Comparison of ENCODE assay signal across 29 cellular contexts in the genomic region with DNA sequence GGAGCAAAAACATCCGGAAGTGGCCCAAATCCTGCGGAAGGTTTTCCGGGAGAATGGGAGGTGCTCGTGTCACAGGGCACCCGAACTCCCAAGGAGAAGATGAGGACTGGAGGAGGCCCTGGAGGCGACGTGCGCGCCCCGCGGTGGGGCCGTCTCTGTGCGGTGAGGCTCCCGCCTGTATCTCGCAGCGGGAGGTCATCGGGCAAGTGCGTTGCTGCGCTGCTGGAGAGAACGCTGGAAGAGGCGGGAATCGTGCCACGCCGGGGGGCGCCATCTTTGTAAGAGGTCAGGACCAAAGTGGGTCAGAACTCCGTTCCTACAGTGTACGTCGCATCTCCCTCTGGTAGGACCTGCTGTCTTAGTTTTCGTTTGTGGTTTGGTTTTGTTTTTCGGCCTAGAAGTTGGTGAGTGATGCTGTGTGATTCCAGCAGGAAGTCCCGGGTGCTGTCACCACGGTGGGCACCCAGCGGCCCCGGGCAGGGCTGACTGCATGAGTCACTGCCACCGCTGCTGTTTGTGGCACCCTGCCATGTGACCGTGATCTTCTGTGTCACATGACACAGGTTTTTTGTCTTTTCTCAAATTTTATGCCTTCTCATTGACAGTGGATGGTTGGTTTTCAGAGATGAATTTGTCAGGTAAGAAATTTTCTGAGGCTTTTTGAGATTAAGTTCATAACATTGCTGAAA. TPM values are rescaled to one million over a fixed set of nuclear protein-coding genes. Genes with fewer than 3 reads are reported as not detected.
A peak's percentile ranks its signal among the peaks of the same experiment; 100 is the strongest.
DNase-seq lines count a peak whose midpoint lies in the region; ATAC-seq, FAIRE-seq and TF ChIP-seq lines count a peak whose summit lies in the region.
"Had no signal": no experiment of that assay in that cellular context is flagged by ENCODE, and none has a peak within 500 bp of the region (broad histone marks: within the 10 kb centered on the region; RNA-seq: fewer than 3 reads in every experiment).

No MANE protein-coding gene starts in this region.

- no peak for TF ChIP-seq POLR2A in NB4 (IDR thresholded peaks at IDR 0.05; ENCODE audit: extremely low read depth, insufficient read length)
- no peak for TF ChIP-seq POLR2A in K562 (conservative IDR thresholded peaks at IDR 0.05)
- TF ChIP-seq POLR2A in sigmoid colon (IDR thresholded peaks at IDR 0.05): no peak

- TF ChIP-seq EP300 in K562 (IDR thresholded peaks at IDR 0.05; ENCODE audit: low read length): no peak
- TF ChIP-seq EP300 in sigmoid colon (IDR thresholded peaks at IDR 0.05): no peak

- BruUV-seq in K562 (replicated peaks; lab: Mats Ljungman, UMichigan): no TSS peak

- H3K27ac ChIP-seq in K562 (ENCODE audit: extremely low read depth, low read depth, low read length): no peak overlapping the region
- H3K27ac ChIP-seq in sigmoid colon: no peak overlapping the region
- H3K27ac ChIP-seq: brain microvascular endothelial cell, left ventricle myocardium inferior had no signal

- no peak for TF ChIP-seq RAD21 in K562 (CRISPR knock-in tag; conservative IDR thresholded peaks at IDR 0.05 in 1 of 2, IDR thresholded peaks at IDR 0.05 in 1 of 2)

- no peaks in the 10 kb centered on the region for H3K4me1 Mint-ChIP-seq in activated CD4-positive, alpha-beta T cell treated with anti-CD3 and anti-CD28 coated beads, Interleukin-2, amount 10 ng/mL, durations not matched to agents 24 days and 14 days

- no peaks in the 10 kb centered on the region for H4K20me1 ChIP-seq in K562 (replicated peaks; ENCODE audit: control insufficient read depth, insufficient read depth, low read length)

- H3K36me3 Mint-ChIP-seq in activated CD4-positive, alpha-beta T cell treated with anti-CD3 and anti-CD28 coated beads, Interleukin-2, amount 10 ng/mL, durations not matched to agents 24 days and 14 days (ENCODE audit: low read depth): no peaks in the 10 kb centered on the region
- H3K36me3 Mint-ChIP-seq: naive thymus-derived CD4-positive, alpha-beta T cell had no signal

- no peak overlapping the region for H2AFZ ChIP-seq in K562 (ENCODE audit: low read depth, low read length)

- no peaks in the 10 kb centered on the region for H3K27me3 Mint-ChIP-seq in activated CD4-positive, alpha-beta T cell treated with anti-CD3 and anti-CD28 coated beads, Interleukin-2, amount 10 ng/mL, durations not matched to agents 24 days and 14 days

- 9% methylated on average over 27 of the region's 36 CpGs for WGBS in K562 (ENCODE audit: insufficient coverage, low coverage, missing lambda C conversion rate)
- WGBS in sigmoid colon, 2 donors: 92 to 93% methylated on average over 36 of the region's 36 CpGs

- no peak overlapping the region for H3K4me2 ChIP-seq in K562 (ENCODE audit: insufficient read depth, low read length)
- H3K4me2 ChIP-seq: smooth muscle cell had no signal

- no peak for FAIRE-seq in K562 (lab: Jason Lieb, UNC)
- FAIRE-seq: HTR-8/SVneo, islet of Langerhans had no signal

- CTCF ChIA-PET in K562 (lab: Yijun Ruan, JAX; ENCODE audit: low intra/inter-chr PET ratio): no interaction called here

- in situ Hi-C loops in K562 (cut with MboI): no loop called here

- H3K36me3 ChIP-seq in K562 (ENCODE audit: control insufficient read depth, insufficient read depth, low read length) (no peaks in the 10 kb centered on the region), sigmoid colon (no peaks in the 10 kb centered on the region)
- H3K36me3 ChIP-seq: brain microvascular endothelial cell, left ventricle myocardium inferior had no signal

- no peaks in the 10 kb centered on the region for H3K9me1 ChIP-seq in K562 (ENCODE audit: control insufficient read depth, insufficient read depth, low read length)

- POLR2A ChIA-PET in K562 (lab: Yijun Ruan, JAX): no interaction called here

- peaks cover 21 to 58% of the 10 kb centered on the region in 2 experiments for H3K27me3 ChIP-seq in K562 (ENCODE audit: control insufficient read depth in 2 of 2, insufficient read depth in 2 of 2, low read length in 2 of 2)
- no peaks in the 10 kb centered on the region for H3K27me3 ChIP-seq in sigmoid colon
- H3K27me3 ChIP-seq: brain microvascular endothelial cell had no signal

- no peaks in the 10 kb centered on the region for H3K79me2 ChIP-seq in K562 (ENCODE audit: control insufficient read depth, insufficient read depth, low read length)

- intact Hi-C loops in K562 (cut with micrococcal nuclease) (no loop called here), sigmoid colon (cut with DNase I) (no loop called here)
- intact Hi-C loops in activated CD4-positive, alpha-beta T cell treated with anti-CD3 and anti-CD28 coated beads, Interleukin-2, amount 10 ng/mL, durations not matched to agents 24 days and 14 days (cut with micrococcal nuclease): no loop called here

- DNase-seq in A172 (ENCODE audit: low spot score) (peak; percentile 53), Daoy (ENCODE audit: low read depth) (peak; percentile 62), NB4 (ENCODE audit: low read depth) (peak; percentile 35), K562 (ENCODE audit: extremely low read depth in 1 of 4, low spot score in 3 of 4) (no peak), NCI-H510A (lab: John Stamatoyannopoulos, UW) (no peak), NCI-H2171 (lab: John Stamatoyannopoulos, UW) (no peak), sigmoid colon (no peak)
- DNase-seq in activated CD4-positive, alpha-beta T cell treated with anti-CD3 and anti-CD28 coated beads, Interleukin-2, amount 10 ng/mL, durations not matched to agents 24 days and 14 days: no peak
- DNase-seq: activated CD4-positive, alpha-beta T cell treated with anti-CD3 and anti-CD28 coated beads, Interleukin-2, amount 50 U/mL, for 1 hour; activated effector memory CD4-positive, alpha-beta T cell treated with anti-CD3 and anti-CD28 coated beads, Interleukin-2, amount 50 U/mL, for 16 hours; brain microvascular endothelial cell; C1 segment of cervical spinal cord; effector memory CD4-positive, alpha-beta T cell; EL; foreskin melanocyte; hypothalamus; left ventricle myocardium inferior; naive thymus-derived CD4-positive, alpha-beta T cell; NCI-H1105; NCI-H2029; NCI-H226; NCI-H82; stimulated activated CD4-positive, alpha-beta T cell treated with anti-CD3 and anti-CD28 coated beads, Interleukin-2, amount 100 ng/mL, for 24 hours had no signal

- peak; percentile 41 for ATAC-seq in K562
- ATAC-seq: esophagus mucosa; naive thymus-derived CD4-positive, alpha-beta T cell; Right ventricle myocardium inferior had no signal

- H3K4me3 Mint-ChIP-seq in activated CD4-positive, alpha-beta T cell treated with anti-CD3 and anti-CD28 coated beads, Interleukin-2, amount 10 ng/mL, durations not matched to agents 24 days and 14 days: no peak overlapping the region
- H3K4me3 Mint-ChIP-seq: naive thymus-derived CD4-positive, alpha-beta T cell; T-helper 2 cell treated with Interferon-gamma antibody and Interleukin-4, amounts not matched to agents 5 μg/mL and 100 μg/mL, for 36 hours had no signal

- H3K4me1 ChIP-seq in K562 (replicated peaks in 1 of 2; ENCODE audit: control insufficient read depth in 2 of 2, insufficient read depth in 2 of 2, low read length in 2 of 2): peaks cover 0 to 17% of the 10 kb centered on the region in 2 experiments; a peak in 2 of 5 replicates
- H3K4me1 ChIP-seq in sigmoid colon: no peaks in the 10 kb centered on the region
- H3K4me1 ChIP-seq: left ventricle myocardium inferior had no signal

- H3K4me3 ChIP-seq in NB4 (ENCODE audit: low read depth, low read length) (no peak overlapping the region), K562 (no peak overlapping the region), sigmoid colon (no peak overlapping the region)
- H3K4me3 ChIP-seq: left ventricle myocardium inferior, smooth muscle cell had no signal

- TF ChIP-seq CTCF in NB4 (IDR thresholded peaks at IDR 0.05; ENCODE audit: low read depth, low read length) (no peak), K562 (IDR thresholded peaks at IDR 0.05 in 2 of 3, conservative IDR thresholded peaks at IDR 0.05 in 1 of 3; ENCODE audit: insufficient read depth in 2 of 3, low read depth in 1 of 3, low read length in 3 of 3) (no peak), sigmoid colon (IDR thresholded peaks at IDR 0.05) (no peak)

- no peaks in the 10 kb centered on the region for H3K9me3 ChIP-seq in K562 (replicated peaks; ENCODE audit: control insufficient read depth, insufficient read depth, low read depth, low read length)
- no peaks in the 10 kb centered on the region for H3K9me3 ChIP-seq in sigmoid colon
- H3K9me3 ChIP-seq: left ventricle myocardium inferior had no signal

- H3K27ac Mint-ChIP-seq in activated CD4-positive, alpha-beta T cell treated with anti-CD3 and anti-CD28 coated beads, Interleukin-2, amount 10 ng/mL, durations not matched to agents 24 days and 14 days: no peak overlapping the region
- H3K27ac Mint-ChIP-seq: naive thymus-derived CD4-positive, alpha-beta T cell; T-helper 2 cell treated with Interferon-gamma antibody and Interleukin-4, amounts not matched to agents 5 μg/mL and 100 μg/mL, for 36 hours had no signal

- no peak overlapping the region for H3K9ac ChIP-seq in K562 (ENCODE audit: insufficient read depth in 1 of 2, low read depth in 2 of 2, low read length in 2 of 2)

- no peaks in the 10 kb centered on the region for H3K9me3 Mint-ChIP-seq in activated CD4-positive, alpha-beta T cell treated with anti-CD3 and anti-CD28 coated beads, Interleukin-2, amount 10 ng/mL, durations not matched to agents 24 days and 14 days
- H3K9me3 Mint-ChIP-seq: T-helper 2 cell treated with Interferon-gamma antibody and Interleukin-4, amounts not matched to agents 5 μg/mL and 100 μg/mL, for 36 hours had no signal

RNA-seq across cellular contexts. Expression of a gene that starts 21.5 kb away (rescaled TPM):
- 7.2 and 8.0 TPM in 2 replicates for total RNA-seq in A172 (2014; rRNA removed; shearing (Covaris generic))
- 7.3 and 8.2 TPM in 2 replicates for total RNA-seq in Daoy (2014; rRNA removed; shearing (Covaris generic))
- 65.7 and 133 TPM in 2 replicates for total RNA-seq in K562 (2011; cell fraction: chromatin; rRNA removed; ENCODE audit: low replicate concordance)
- total RNA-seq in K562 (2011; cell fraction: nucleolus; rRNA removed): 34.5 and 46.6 TPM in 2 replicates
- 49.6 and 76.0 TPM in 2 replicates for total RNA-seq in K562 (2011; cell fraction: nucleoplasm; rRNA removed)
- 8.8 and 9.1 TPM in 2 replicates for total RNA-seq in K562 (2014; rRNA removed)
- 8.2 and 11.6 TPM in 2 replicates for total RNA-seq in K562 (2014; rRNA removed; fragmentation: Illumina TruSeq; extraction: Trizol)
- total RNA-seq in K562 (2015; rRNA removed; fragmentation: Illumina TruSeq; extraction: Trizol): 7.9 and 9.5 TPM in 2 replicates
- 9.8 and 13.2 TPM in 2 replicates for total RNA-seq in K562 (2021)
- polyA plus RNA-seq in K562 (2011; rRNA removed): 9.8 and 10.7 TPM in 2 replicates
- polyA plus RNA-seq in K562 (2011; cell fraction: cytosol; rRNA removed): 12.4 and 12.6 TPM in 2 replicates
- 18.4 and 20.5 TPM in 2 replicates for polyA plus RNA-seq in K562 (2011; cell fraction: nucleus; rRNA removed)
- polyA plus RNA-seq in K562 (2012): 5.1 and 9.3 TPM in 2 replicates
- polyA plus RNA-seq in K562 (2014; fragmentation: Illumina TruSeq; extraction: Trizol): 7.1 TPM in 2 replicates
- under 1 TPM; 0.66 TPM for polyA plus RNA-seq in K562 (2014; fragmentation: Nextera tagmentation; extraction: Ambion mirVana)
- 7.7 and 8.4 TPM in 2 replicates for polyA plus RNA-seq in K562 (2014; rRNA removed)
- polyA minus RNA-seq in K562 (2011; rRNA and poly(A)+ RNA removed): 42.6 and 44.4 TPM in 2 replicates
- polyA minus RNA-seq in K562 (2011; cell fraction: cytosol; rRNA and poly(A)+ RNA removed): 15.1 and 22.8 TPM in 2 replicates
- polyA minus RNA-seq in K562 (2011; cell fraction: nucleus; rRNA and poly(A)+ RNA removed): 45.0 and 65.4 TPM in 2 replicates
- total RNA-seq in activated CD4-positive, alpha-beta T cell treated with anti-CD3 and anti-CD28 coated beads, Interleukin-2, amount 10 ng/mL, durations not matched to agents 24 days and 14 days: 23.8 and 30.3 TPM in 2 replicates
- 10 to 100 TPM; 28.1 to 66.5 (median 36.0) TPM for total RNA-seq in sigmoid colon
- polyA plus RNA-seq in sigmoid colon: 10 to 100 TPM in 1 of 3 donors, 1 to 10 TPM in 2; 6.5 to 19.1 (median 8.4) TPM

Comparison
In these comparisons a context has a peak if more than half of its experiments do, and no peak if none do; other contexts are left out.
1. DNase-seq: peak in A172 (single experiment), Daoy (single experiment) and NB4 (single experiment); none in K562 (0 of 4), NCI-H510A (single experiment), activated CD4-positive, alpha-beta T cell treated with anti-CD3 and anti-CD28 coated beads, Interleukin-2, amount 10 ng/mL, durations not matched to agents 24 days and 14 days (single experiment), NCI-H2171 (single experiment) and sigmoid colon (single experiment).